ENCODE assay signal across 10 cellular contexts in genomic region chr1:62912028-62912638, GRCh38.
DNase-seq lines count a peak whose midpoint lies in the region; ATAC-seq and TF ChIP-seq lines count a peak whose summit lies in the region.
"Had no signal": no experiment of that assay in that cellular context is flagged by ENCODE, and none has a peak within 500 bp of the region (broad histone marks: within the 10 kb centered on the region; RNA-seq: fewer than 3 reads in every experiment).

No MANE protein-coding gene starts in this region.

- no peaks in the 10 kb centered on the region for H3K36me3 ChIP-seq in body of pancreas (replicated peaks in 1 of 2; ENCODE audit: insufficient read depth in 1 of 2, low read depth in 2 of 2)

- H3K27me3 ChIP-seq in HL-60 (ENCODE audit: insufficient read depth, poor library complexity, severe bottlenecking): peaks cover 2% of the 10 kb centered on the region
- H3K27me3 ChIP-seq in body of pancreas: no peaks in the 10 kb centered on the region

- no peak for TF ChIP-seq POLR2A in body of pancreas (IDR thresholded peaks at IDR 0.05)

- H3K9me3 Mint-ChIP-seq in mesothelial cell of epicardium: peaks cover 7% of the 10 kb centered on the region
- H3K9me3 Mint-ChIP-seq in activated T-helper 17 cell treated with anti-CD3 and anti-CD28 coated beads, Interleukin-2, amount 50 U/mL, for 72 hours: no peaks in the 10 kb centered on the region
- no peaks in the 10 kb centered on the region for H3K9me3 Mint-ChIP-seq in stimulated activated effector memory CD8-positive, alpha-beta T cell treated with anti-CD3 and anti-CD28 coated beads, Interleukin-12 subunit alpha, Interleukin-12 subunit beta, amount 100 ng/mL, for 72 hours
- H3K9me3 Mint-ChIP-seq: activated naive CD4-positive, alpha-beta T cell treated with anti-CD3 and anti-CD28 coated beads, Interleukin-2, amount 10 ng/mL, durations not matched to agents 7 days and 5 days had no signal

- ATAC-seq in body of pancreas (no peak), HG02623 (IDR thresholded peaks at IDR 0.05; ENCODE audit: unreplicated experiment) (no peak)
- ATAC-seq in activated T-helper 17 cell treated with anti-CD3 and anti-CD28 coated beads, Interleukin-2, amount 50 U/mL, for 72 hours (replicated peaks): no peak
- ATAC-seq in stimulated activated effector memory CD8-positive, alpha-beta T cell treated with anti-CD3 and anti-CD28 coated beads, Interleukin-12 subunit alpha, Interleukin-12 subunit beta, amount 100 ng/mL, for 72 hours: no peak

- H3K9me3 ChIP-seq in body of pancreas: no peaks in the 10 kb centered on the region

- no peaks in the 10 kb centered on the region for H3K36me3 Mint-ChIP-seq in mesothelial cell of epicardium
- no peaks in the 10 kb centered on the region for H3K36me3 Mint-ChIP-seq in activated T-helper 17 cell treated with anti-CD3 and anti-CD28 coated beads, Interleukin-2, amount 50 U/mL, for 72 hours (ENCODE audit: low read depth)
- H3K36me3 Mint-ChIP-seq in stimulated activated effector memory CD8-positive, alpha-beta T cell treated with anti-CD3 and anti-CD28 coated beads, Interleukin-12 subunit alpha, Interleukin-12 subunit beta, amount 100 ng/mL, for 72 hours: no peaks in the 10 kb centered on the region
- H3K36me3 Mint-ChIP-seq: activated naive CD4-positive, alpha-beta T cell treated with anti-CD3 and anti-CD28 coated beads, Interleukin-2, amount 10 ng/mL, durations not matched to agents 7 days and 5 days had no signal

- H3K27ac Mint-ChIP-seq in mesothelial cell of epicardium: no peak overlapping the region
- no peak overlapping the region for H3K27ac Mint-ChIP-seq in activated T-helper 17 cell treated with anti-CD3 and anti-CD28 coated beads, Interleukin-2, amount 50 U/mL, for 72 hours
- no peak overlapping the region for H3K27ac Mint-ChIP-seq in stimulated activated effector memory CD8-positive, alpha-beta T cell treated with anti-CD3 and anti-CD28 coated beads, Interleukin-12 subunit alpha, Interleukin-12 subunit beta, amount 100 ng/mL, for 72 hours
- H3K27ac Mint-ChIP-seq: activated naive CD4-positive, alpha-beta T cell treated with anti-CD3 and anti-CD28 coated beads, Interleukin-2, amount 10 ng/mL, durations not matched to agents 7 days and 5 days had no signal

- H3K4me3 Mint-ChIP-seq in mesothelial cell of epicardium: no peak overlapping the region
- no peak overlapping the region for H3K4me3 Mint-ChIP-seq in activated T-helper 17 cell treated with anti-CD3 and anti-CD28 coated beads, Interleukin-2, amount 50 U/mL, for 72 hours
- no peak overlapping the region for H3K4me3 Mint-ChIP-seq in stimulated activated effector memory CD8-positive, alpha-beta T cell treated with anti-CD3 and anti-CD28 coated beads, Interleukin-12 subunit alpha, Interleukin-12 subunit beta, amount 100 ng/mL, for 72 hours
- H3K4me3 Mint-ChIP-seq: activated naive CD4-positive, alpha-beta T cell treated with anti-CD3 and anti-CD28 coated beads, Interleukin-2, amount 10 ng/mL, durations not matched to agents 7 days and 5 days had no signal

- H3K27ac ChIP-seq in HL-60 (replicated peaks) (no peak overlapping the region), body of pancreas (no peak overlapping the region)

- peaks cover 37% of the 10 kb centered on the region for H3K27me3 Mint-ChIP-seq in mesothelial cell of epicardium (ENCODE audit: low read depth)
- H3K27me3 Mint-ChIP-seq in activated T-helper 17 cell treated with anti-CD3 and anti-CD28 coated beads, Interleukin-2, amount 50 U/mL, for 72 hours: peaks cover 12% of the 10 kb centered on the region

- TF ChIP-seq CTCF in HL-60 (IDR thresholded peaks at IDR 0.05; ENCODE audit: insufficient read depth, low read length): peak; percentile 79
- TF ChIP-seq CTCF in body of pancreas (IDR thresholded peaks at IDR 0.05): peak; percentile 5 to 55 (median 28)
- TF ChIP-seq CTCF in mesothelial cell of epicardium (IDR thresholded peaks at IDR 0.05; ENCODE audit: unreplicated experiment): peak; percentile 60

- H3K4me1 Mint-ChIP-seq in mesothelial cell of epicardium: peaks cover 8% of the 10 kb centered on the region
- H3K4me1 Mint-ChIP-seq in activated T-helper 17 cell treated with anti-CD3 and anti-CD28 coated beads, Interleukin-2, amount 50 U/mL, for 72 hours: peaks cover 3% of the 10 kb centered on the region
- H3K4me1 Mint-ChIP-seq in stimulated activated effector memory CD8-positive, alpha-beta T cell treated with anti-CD3 and anti-CD28 coated beads, Interleukin-12 subunit alpha, Interleukin-12 subunit beta, amount 100 ng/mL, for 72 hours: no peaks in the 10 kb centered on the region

- H3K4me3 ChIP-seq in HL-60 (replicated peaks; ENCODE audit: insufficient read depth, low read length): no peak overlapping the region
- H3K4me3 ChIP-seq in body of pancreas: no peak overlapping the region

- intact Hi-C loops in body of pancreas (cut with DNase I): no loop called here

- DNase-seq in Daoy (ENCODE audit: low read depth) (peak; percentile 7), HL-60 (ENCODE audit: low read depth in 1 of 2, low spot score in 1 of 2) (peak in 1 of 2 experiments; percentile 2), body of pancreas (no peak), mesothelial cell of epicardium (ENCODE audit: low spot score in 2 of 2, unreplicated experiment in 2 of 2) (no peak)
- DNase-seq in stimulated activated effector memory CD8-positive, alpha-beta T cell treated with anti-CD3 and anti-CD28 coated beads, Interleukin-12 subunit alpha, Interleukin-12 subunit beta, amount 100 ng/mL, for 72 hours (ENCODE audit: low spot score in 2 of 2): no peak
- DNase-seq in activated CD8-positive, alpha-beta memory T cell treated with anti-CD3 and anti-CD28 coated beads, Interleukin-2, amount 50 U/mL, for 48 hours: no peak
- DNase-seq: activated naive CD4-positive, alpha-beta T cell treated with anti-CD3 and anti-CD28 coated beads, Interleukin-2, amount 10 ng/mL, durations not matched to agents 7 days and 5 days; stimulated activated CD4-positive, alpha-beta T cell treated with anti-CD3 and anti-CD28 coated beads, Interleukin-2, amount 100 ng/mL, for 24 hours had no signal

- no peaks in the 10 kb centered on the region for H3K4me1 ChIP-seq in body of pancreas

Comparison
In these comparisons a context has a peak if more than half of its experiments do, and no peak if none do; other contexts are left out.
1. CTCF ChIP-seq: peak in every context shown above with its lines; median percentile 79 in HL-60; 60 in mesothelial cell of epicardium; 28 in body of pancreas.